Comparison of ENCODE assay signal across 1 cellular context in genomic region chr9:105475302-105475701, GRCh38.
TF ChIP-seq lines count a peak whose summit lies in the region.

No MANE protein-coding gene starts in this region.

TF ChIP-seq in endothelial cell of umbilical vein, 7 proteins besides CTCF, POLR2A, EP300 and RAD21:
- no peak for TF ChIP-seq GATA2 (IDR thresholded peaks at IDR 0.05; ENCODE audit: insufficient read depth, insufficient read length, low read depth, low read length)
- no peak for TF ChIP-seq POLR2AphosphoS5 (IDR thresholded peaks at IDR 0.05; ENCODE audit: insufficient read depth, low read depth, low read length)
- TF ChIP-seq MAX (IDR thresholded peaks at IDR 0.05; ENCODE audit: insufficient read depth, insufficient read length) = no peak
- TF ChIP-seq MYC (IDR thresholded peaks at IDR 0.05; ENCODE audit: low read depth, low read length) = no peak
- TF ChIP-seq JUN (IDR thresholded peaks at IDR 0.05; ENCODE audit: borderline replicate concordance, insufficient read depth, insufficient read length, low read depth) = no peak
- no peak for TF ChIP-seq EZH2 (IDR thresholded peaks at IDR 0.05; ENCODE audit: borderline replicate concordance, low read depth, low read length, severe bottlenecking)
- no peak for TF ChIP-seq FOS (IDR thresholded peaks at IDR 0.05; ENCODE audit: borderline replicate concordance, insufficient read depth, low read length)
